1 cellular context compared by ENCODE assay signal in the genomic region with DNA sequence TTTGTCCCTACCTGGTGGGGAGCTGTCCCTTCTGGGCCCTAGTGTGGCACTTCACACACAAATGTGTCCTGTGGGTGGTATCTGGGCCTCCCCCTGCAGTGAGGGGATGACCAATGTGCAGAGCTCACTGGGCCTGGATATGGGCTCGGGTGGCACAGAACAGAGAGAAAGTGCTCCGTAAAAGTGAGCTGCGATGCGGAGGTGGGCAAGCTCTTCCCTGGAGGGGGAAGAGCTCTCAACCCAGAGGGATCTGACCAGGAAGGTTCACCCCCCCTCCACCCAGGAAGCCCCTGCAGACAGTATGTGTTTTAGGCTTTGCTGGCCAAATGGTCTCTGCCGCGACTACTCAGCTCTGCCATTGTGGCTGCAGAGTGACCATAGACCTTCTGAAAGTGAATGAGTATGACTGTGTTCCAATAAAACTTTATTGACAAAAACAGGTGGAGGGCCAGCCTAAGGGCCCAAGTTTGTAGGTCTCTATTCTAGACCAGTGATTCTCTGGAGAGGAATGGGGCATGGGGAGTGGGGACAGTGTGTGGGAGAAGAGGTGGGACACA.
A peak's percentile ranks its signal among the peaks of the same experiment; 100 is the strongest.
TF ChIP-seq lines count a peak whose summit lies in the region.

No MANE protein-coding gene starts in this region.

TF ChIP-seq in GM12878, 131 proteins besides CTCF, POLR2A, EP300 and RAD21:
- TF ChIP-seq MTA2 (IDR thresholded peaks at IDR 0.05; ENCODE audit: low read depth) (0 out of 2 replicates have a peak, but pooled peaks have one; percentile 4), DPF2 (IDR thresholded peaks at IDR 0.05) (0 out of 2 replicates have a peak, but pooled peaks have one; percentile 21), IKZF2 (IDR thresholded peaks at IDR 0.05) (peak in 1 of 2 experiments; percentile 69; a peak in 2 of 4 replicates), WRNIP1 (IDR thresholded peaks at IDR 0.05; ENCODE audit: borderline replicate concordance, low read depth, low read length) (no peak), NFXL1 (IDR thresholded peaks at IDR 0.05; ENCODE audit: borderline replicate concordance) (0 out of 2 replicates have a peak, but pooled peaks have one; percentile 33), IKZF1 (conservative IDR thresholded peaks at IDR 0.05) (peak; percentile 54), NBN (IDR thresholded peaks at IDR 0.05) (peak; percentile 50; the same call in 1 of the 2 replicates), SMARCA5 (IDR thresholded peaks at IDR 0.05) (no peak)
- TF ChIP-seq, protein P1, sequence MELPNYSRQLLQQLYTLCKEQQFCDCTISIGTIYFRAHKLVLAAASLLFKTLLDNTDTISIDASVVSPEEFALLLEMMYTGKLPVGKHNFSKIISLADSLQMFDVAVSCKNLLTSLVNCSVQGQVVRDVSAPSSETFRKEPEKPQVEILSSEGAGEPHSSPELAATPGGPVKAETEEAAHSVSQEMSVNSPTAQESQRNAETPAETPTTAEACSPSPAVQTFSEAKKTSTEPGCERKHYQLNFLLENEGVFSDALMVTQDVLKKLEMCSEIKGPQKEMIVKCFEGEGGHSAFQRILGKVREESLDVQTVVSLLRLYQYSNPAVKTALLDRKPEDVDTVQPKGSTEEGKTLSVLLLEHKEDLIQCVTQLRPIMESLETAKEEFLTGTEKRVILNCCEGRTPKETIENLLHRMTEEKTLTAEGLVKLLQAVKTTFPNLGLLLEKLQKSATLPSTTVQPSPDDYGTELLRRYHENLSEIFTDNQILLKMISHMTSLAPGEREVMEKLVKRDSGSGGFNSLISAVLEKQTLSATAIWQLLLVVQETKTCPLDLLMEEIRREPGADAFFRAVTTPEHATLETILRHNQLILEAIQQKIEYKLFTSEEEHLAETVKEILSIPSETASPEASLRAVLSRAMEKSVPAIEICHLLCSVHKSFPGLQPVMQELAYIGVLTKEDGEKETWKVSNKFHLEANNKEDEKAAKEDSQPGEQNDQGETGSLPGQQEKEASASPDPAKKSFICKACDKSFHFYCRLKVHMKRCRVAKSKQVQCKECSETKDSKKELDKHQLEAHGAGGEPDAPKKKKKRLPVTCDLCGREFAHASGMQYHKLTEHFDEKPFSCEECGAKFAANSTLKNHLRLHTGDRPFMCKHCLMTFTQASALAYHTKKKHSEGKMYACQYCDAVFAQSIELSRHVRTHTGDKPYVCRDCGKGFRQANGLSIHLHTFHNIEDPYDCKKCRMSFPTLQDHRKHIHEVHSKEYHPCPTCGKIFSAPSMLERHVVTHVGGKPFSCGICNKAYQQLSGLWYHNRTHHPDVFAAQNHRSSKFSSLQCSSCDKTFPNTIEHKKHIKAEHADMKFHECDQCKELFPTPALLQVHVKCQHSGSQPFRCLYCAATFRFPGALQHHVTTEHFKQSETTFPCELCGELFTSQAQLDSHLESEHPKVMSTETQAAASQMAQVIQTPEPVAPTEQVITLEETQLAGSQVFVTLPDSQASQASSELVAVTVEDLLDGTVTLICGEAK (IDR thresholded peaks at IDR 0.05; ENCODE audit: borderline replicate concordance), result peak; percentile 99
- TF ChIP-seq, protein P2, sequence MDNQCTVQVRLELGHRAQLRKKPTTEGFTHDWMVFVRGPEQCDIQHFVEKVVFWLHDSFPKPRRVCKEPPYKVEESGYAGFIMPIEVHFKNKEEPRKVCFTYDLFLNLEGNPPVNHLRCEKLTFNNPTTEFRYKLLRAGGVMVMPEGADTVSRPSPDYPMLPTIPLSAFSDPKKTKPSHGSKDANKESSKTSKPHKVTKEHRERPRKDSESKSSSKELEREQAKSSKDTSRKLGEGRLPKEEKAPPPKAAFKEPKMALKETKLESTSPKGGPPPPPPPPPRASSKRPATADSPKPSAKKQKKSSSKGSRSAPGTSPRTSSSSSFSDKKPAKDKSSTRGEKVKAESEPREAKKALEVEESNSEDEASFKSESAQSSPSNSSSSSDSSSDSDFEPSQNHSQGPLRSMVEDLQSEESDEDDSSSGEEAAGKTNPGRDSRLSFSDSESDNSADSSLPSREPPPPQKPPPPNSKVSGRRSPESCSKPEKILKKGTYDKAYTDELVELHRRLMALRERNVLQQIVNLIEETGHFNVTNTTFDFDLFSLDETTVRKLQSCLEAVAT (IDR thresholded peaks at IDR 0.05), result peak; percentile 49; the same call in 1 of the 2 replicates
- TF ChIP-seq, protein P3, sequence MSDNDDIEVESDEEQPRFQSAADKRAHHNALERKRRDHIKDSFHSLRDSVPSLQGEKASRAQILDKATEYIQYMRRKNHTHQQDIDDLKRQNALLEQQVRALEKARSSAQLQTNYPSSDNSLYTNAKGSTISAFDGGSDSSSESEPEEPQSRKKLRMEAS (IDR thresholded peaks at IDR 0.05; ENCODE audit: low read depth, low read length), result no peak
